ENCODE assay signal across 26 cellular contexts in the genomic region with DNA sequence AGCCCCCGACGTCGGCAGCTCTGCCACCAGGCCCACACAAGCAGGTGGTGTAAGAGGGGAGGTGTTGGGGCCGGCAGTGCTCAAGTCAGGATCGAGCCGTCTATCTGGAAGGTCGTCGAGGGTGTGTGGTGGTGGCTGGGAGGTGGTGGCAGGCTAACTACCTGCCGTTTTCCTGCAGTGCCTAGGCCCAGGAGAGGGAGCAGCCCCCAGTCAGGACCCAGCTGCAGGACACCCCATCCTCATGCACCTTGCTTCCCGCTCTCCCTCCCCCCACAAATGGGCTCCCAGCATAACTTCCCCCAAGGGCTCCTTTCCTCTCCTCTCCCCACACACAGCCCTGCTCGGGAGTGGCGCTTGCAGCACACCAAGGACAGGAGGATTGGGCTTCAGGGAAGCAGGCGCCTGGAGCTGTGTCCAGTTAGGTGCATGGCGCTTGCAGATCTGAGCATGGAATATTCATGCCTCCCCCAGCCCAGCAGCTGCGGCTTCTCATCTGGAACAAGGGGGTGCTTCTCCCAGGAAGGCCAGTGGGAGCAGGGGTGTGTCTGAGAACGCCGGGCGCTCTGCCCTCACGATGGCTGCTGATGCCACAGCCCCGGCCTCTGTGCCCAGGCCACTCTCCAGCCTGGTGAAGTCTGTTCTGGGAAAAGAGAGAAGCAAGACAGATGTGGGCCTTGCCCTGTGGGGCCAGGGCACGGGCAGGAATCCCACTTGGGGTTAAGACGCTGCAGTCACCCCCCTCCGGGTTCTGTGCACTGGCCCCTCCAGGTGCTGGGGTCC.
"Had no signal": no experiment of that assay in that cellular context is flagged by ENCODE, and none has a peak within 500 bp of the region (broad histone marks: within the 10 kb centered on the region; RNA-seq: fewer than 3 reads in every experiment).

No MANE protein-coding gene starts in this region.

- H3K27ac Mint-ChIP-seq: effector memory CD8-positive, alpha-beta T cell; natural killer cell; stimulated activated naive B cell treated with anti-CD40 and anti-IgM and Interleukin-4, amounts not matched to agents 10 μg/mL and 1 μg/mL and 100 μg/mL, for 72 hours; stimulated activated naive CD8-positive, alpha-beta T cell treated with anti-CD3 and anti-CD28 coated beads, Interleukin-15, Interleukin-2, amounts not matched to agents 100 ng/mL and 50 ng/mL, for 24 hours had no signal

- H3K9ac ChIP-seq: parathyroid adenoma had no signal

- H3K4me1 ChIP-seq: gastroesophageal sphincter, heart left ventricle, left ventricle myocardium inferior, lower lobe of right lung, parathyroid adenoma, tibial nerve, upper lobe of left lung, uterus had no signal

- H3K27me3 Mint-ChIP-seq: progenitor cell of endocrine pancreas had no signal

- H3K36me3 Mint-ChIP-seq: natural killer cell; stimulated activated naive B cell treated with anti-CD40 and anti-IgM and Interleukin-4, amounts not matched to agents 10 μg/mL and 1 μg/mL and 100 μg/mL, for 72 hours had no signal

- H3K27ac ChIP-seq: coronary artery, gastroesophageal sphincter, heart left ventricle, left ventricle myocardium inferior, lower lobe of right lung, parathyroid adenoma, thoracic aorta, tibial nerve, upper lobe of left lung, uterus had no signal

- FAIRE-seq: endometrium, islet of Langerhans had no signal

- H2AFZ ChIP-seq: parathyroid adenoma had no signal

- H3K9me3 Mint-ChIP-seq: natural killer cell; neural crest cell; stimulated activated naive B cell treated with anti-CD40 and anti-IgM and Interleukin-4, amounts not matched to agents 10 μg/mL and 1 μg/mL and 100 μg/mL, for 72 hours had no signal

- H3K27me3 ChIP-seq: upper lobe of left lung, uterus had no signal

- H3K36me3 ChIP-seq: gastroesophageal sphincter, heart left ventricle, left ventricle myocardium inferior, lower lobe of right lung, thoracic aorta, tibial nerve, upper lobe of left lung, uterus had no signal

- ATAC-seq: effector memory CD8-positive, alpha-beta T cell; gastroesophageal sphincter; heart left ventricle; left colon; lower lobe of right lung; natural killer cell; sciatic nerve; stimulated activated naive B cell treated with anti-CD40 and anti-IgM and Interleukin-4, amounts not matched to agents 10 μg/mL and 1 μg/mL and 100 μg/mL, for 72 hours had no signal

- H3K4me3 Mint-ChIP-seq: effector memory CD8-positive, alpha-beta T cell; natural killer cell; neural crest cell; stimulated activated naive B cell treated with anti-CD40 and anti-IgM and Interleukin-4, amounts not matched to agents 10 μg/mL and 1 μg/mL and 100 μg/mL, for 72 hours; stimulated activated naive CD8-positive, alpha-beta T cell treated with anti-CD3 and anti-CD28 coated beads, Interleukin-15, Interleukin-2, amounts not matched to agents 100 ng/mL and 50 ng/mL, for 24 hours had no signal

- DNase-seq: dermis blood vessel endothelial cell; effector memory CD8-positive, alpha-beta T cell; erythroblast; heart left ventricle; hippocampal formation; kidney glomerular epithelial cell; left colon; left ventricle myocardium inferior; lower lobe of right lung; natural killer cell; stimulated activated CD4-positive, alpha-beta T cell treated with anti-CD3 and anti-CD28 coated beads, Interleukin-2, amount 100 ng/mL, for 24 hours; stimulated activated CD4-positive, alpha-beta T cell treated with anti-CD3 and anti-CD28 coated beads, Interleukin-4, amount 100 ng/mL, for 24 hours; stimulated activated naive B cell treated with anti-CD40 and anti-IgM and Interleukin-4, amounts not matched to agents 10 μg/mL and 1 μg/mL and 100 μg/mL, for 72 hours; uterus had no signal

- H3K4me3 ChIP-seq: coronary artery, gastroesophageal sphincter, heart left ventricle, left ventricle myocardium inferior, lower lobe of right lung, thoracic aorta, tibial nerve, upper lobe of left lung, uterus had no signal

- H3K9me3 ChIP-seq: gastroesophageal sphincter, heart left ventricle, left ventricle myocardium inferior, lower lobe of right lung, thoracic aorta, tibial nerve, upper lobe of left lung, uterus had no signal
